Comparison of ENCODE assay signal across 15 cellular contexts in genomic region chr2:160794926-160795325, GRCh38.
DNase-seq lines count a peak whose midpoint lies in the region; ATAC-seq and TF ChIP-seq lines count a peak whose summit lies in the region.
"Had no signal": no experiment of that assay in that cellular context is flagged by ENCODE, and none has a peak within 500 bp of the region (broad histone marks: within the 10 kb centered on the region; RNA-seq: fewer than 3 reads in every experiment).

No MANE protein-coding gene starts in this region.

- no peak overlapping the region for H3K9ac ChIP-seq in mesenchymal stem cell (ENCODE audit: low read length)
- H3K9ac ChIP-seq: BLaER1 treated with 17β-estradiol and CSF1 and Interleukin-3, amounts not matched to agents 10 nM and 100 nM had no signal

- no peak overlapping the region for H3K14ac ChIP-seq in mesenchymal stem cell (ENCODE audit: low read length in 2 of 2)

- ATAC-seq in foreskin keratinocyte = no peak
- no peak for ATAC-seq in activated T-helper 17 cell treated with anti-CD3 and anti-CD28 coated beads, Interleukin-2, amount 50 U/mL, for 72 hours (replicated peaks)
- ATAC-seq: GM12878 had no signal

- no peak overlapping the region for H2BK15ac ChIP-seq in mesenchymal stem cell (ENCODE audit: low read depth, poor library complexity, severe bottlenecking)

- TF ChIP-seq CTCF in choroid plexus epithelial cell (conservative IDR thresholded peaks at IDR 0.05; ENCODE audit: low read depth, low read length) (no peak), foreskin keratinocyte (conservative IDR thresholded peaks at IDR 0.05) (no peak)

- H2AK5ac ChIP-seq in mesenchymal stem cell (ENCODE audit: low read length, severe bottlenecking) = no peak overlapping the region

- H3K4me1 ChIP-seq in mesenchymal stem cell (ENCODE audit: control insufficient read depth, insufficient read depth, low read depth, low read length) (no peaks in the 10 kb centered on the region), foreskin keratinocyte (peaks cover 5% of the 10 kb centered on the region)
- H3K4me1 ChIP-seq: BLaER1 treated with 17β-estradiol and CSF1 and Interleukin-3, amounts not matched to agents 10 nM and 100 nM had no signal

- no peaks in the 10 kb centered on the region for H3K9me3 ChIP-seq in mesenchymal stem cell (ENCODE audit: control insufficient read depth, low read length)
- H3K9me3 ChIP-seq: BLaER1 treated with 17β-estradiol and CSF1 and Interleukin-3, amounts not matched to agents 10 nM and 100 nM had no signal

- peaks cover 4% of the 10 kb centered on the region for H3K9me3 Mint-ChIP-seq in activated T-helper 17 cell treated with anti-CD3 and anti-CD28 coated beads, Interleukin-2, amount 50 U/mL, for 72 hours

- no peak overlapping the region for H3K4me2 ChIP-seq in mesenchymal stem cell (ENCODE audit: low read length, poor library complexity, severe bottlenecking)
- H3K4me2 ChIP-seq: BLaER1 treated with 17β-estradiol and CSF1 and Interleukin-3, amounts not matched to agents 10 nM and 100 nM had no signal

- H3K27me3 ChIP-seq in mesenchymal stem cell (ENCODE audit: control insufficient read depth in 1 of 2, insufficient read depth in 1 of 2, low read length in 2 of 2) = no peaks in the 10 kb centered on the region
- no peaks in the 10 kb centered on the region for H3K27me3 ChIP-seq in foreskin keratinocyte
- H3K27me3 ChIP-seq: BLaER1 treated with 17β-estradiol and CSF1 and Interleukin-3, amounts not matched to agents 10 nM and 100 nM had no signal

- DNase-seq in Kasumi-1 (lab: John Stamatoyannopoulos, UW) = peak; percentile 23 to 35
- peak; percentile 8 for DNase-seq in OCI-M1 (lab: John Stamatoyannopoulos, UW)
- peak; percentile 24 for DNase-seq in choroid plexus epithelial cell (ENCODE audit: low read depth)
- peak; percentile 22 for DNase-seq in mesenchymal stem cell
- no peak for DNase-seq in foreskin keratinocyte
- DNase-seq in 8988T = no peak
- DNase-seq: ACHN; CD4-positive, CD25-positive, alpha-beta regulatory T cell; DMS79; GOT3; H9; IMR-90 had no signal

- H3K18ac ChIP-seq in mesenchymal stem cell (ENCODE audit: low read depth in 1 of 2, low read length in 2 of 2) = peak overlapping the region in 1 of 2 experiments; percentile 21

- no peak overlapping the region for H3K4me3 Mint-ChIP-seq in activated T-helper 17 cell treated with anti-CD3 and anti-CD28 coated beads, Interleukin-2, amount 50 U/mL, for 72 hours
- H3K4me3 Mint-ChIP-seq: CD4-positive, CD25-positive, alpha-beta regulatory T cell; H9 had no signal

- H3K36me3 Mint-ChIP-seq in activated T-helper 17 cell treated with anti-CD3 and anti-CD28 coated beads, Interleukin-2, amount 50 U/mL, for 72 hours (ENCODE audit: low read depth) = no peaks in the 10 kb centered on the region
- H3K36me3 Mint-ChIP-seq: CD4-positive, CD25-positive, alpha-beta regulatory T cell had no signal

- no peak overlapping the region for H3K23ac ChIP-seq in mesenchymal stem cell (ENCODE audit: low read length in 2 of 2)

- no peaks in the 10 kb centered on the region for H3K27me3 Mint-ChIP-seq in activated T-helper 17 cell treated with anti-CD3 and anti-CD28 coated beads, Interleukin-2, amount 50 U/mL, for 72 hours

- no peak overlapping the region for H2BK12ac ChIP-seq in mesenchymal stem cell (ENCODE audit: low read length in 2 of 2)

- H2BK5ac ChIP-seq in mesenchymal stem cell (ENCODE audit: low read depth, low read length, poor library complexity, severe bottlenecking) = no peak overlapping the region

- H3K79me1 ChIP-seq in mesenchymal stem cell (replicated peaks; ENCODE audit: low read length, poor library complexity, severe bottlenecking) = no peaks in the 10 kb centered on the region

- H2BK120ac ChIP-seq in mesenchymal stem cell (ENCODE audit: low read depth, low read length) = no peak overlapping the region

- no peaks in the 10 kb centered on the region for H3K36me3 ChIP-seq in mesenchymal stem cell (ENCODE audit: control insufficient read depth in 1 of 2, insufficient read depth in 2 of 2, low read depth in 1 of 2, low read length in 2 of 2)
- H3K36me3 ChIP-seq: BLaER1 treated with 17β-estradiol and CSF1 and Interleukin-3, amounts not matched to agents 10 nM and 100 nM had no signal

- no peak overlapping the region for H3K4ac ChIP-seq in mesenchymal stem cell (ENCODE audit: low read depth in 1 of 2, low read length in 2 of 2)

- no peak overlapping the region for H3K4me3 ChIP-seq in choroid plexus epithelial cell (ENCODE audit: low read depth, low read length)
- H3K4me3 ChIP-seq in mesenchymal stem cell (ENCODE audit: insufficient read depth in 1 of 2, low read depth in 1 of 2, low read length in 2 of 2) = no peak overlapping the region
- H3K4me3 ChIP-seq: BLaER1 treated with 17β-estradiol and CSF1 and Interleukin-3, amounts not matched to agents 10 nM and 100 nM; GM12878 had no signal

- 40% methylated on average over 1 of the region's 3 CpGs for WGBS in mesenchymal stem cell

- H3K27ac Mint-ChIP-seq in activated T-helper 17 cell treated with anti-CD3 and anti-CD28 coated beads, Interleukin-2, amount 50 U/mL, for 72 hours = no peak overlapping the region
- H3K27ac Mint-ChIP-seq: CD4-positive, CD25-positive, alpha-beta regulatory T cell; H9 had no signal

- H3K4me1 Mint-ChIP-seq in activated T-helper 17 cell treated with anti-CD3 and anti-CD28 coated beads, Interleukin-2, amount 50 U/mL, for 72 hours = peaks cover 5% of the 10 kb centered on the region
- H3K4me1 Mint-ChIP-seq: CD4-positive, CD25-positive, alpha-beta regulatory T cell had no signal

- H2AFZ ChIP-seq in mesenchymal stem cell (ENCODE audit: low read depth, low read length) = no peak overlapping the region

- H3K27ac ChIP-seq in mesenchymal stem cell (ENCODE audit: low read length, poor library complexity, severe bottlenecking) (no peak overlapping the region), foreskin keratinocyte (no peak overlapping the region)
- H3K27ac ChIP-seq: BLaER1 treated with 17β-estradiol and CSF1 and Interleukin-3, amounts not matched to agents 10 nM and 100 nM had no signal

- no peak overlapping the region for H4K8ac ChIP-seq in mesenchymal stem cell (ENCODE audit: low read length)

- no peak overlapping the region for H4K91ac ChIP-seq in mesenchymal stem cell (ENCODE audit: low read length)

Comparison
In these comparisons a context has a peak if more than half of its experiments do, and no peak if none do; other contexts are left out.
1. DNase-seq: peak in Kasumi-1 (2 of 2), OCI-M1 (single experiment), choroid plexus epithelial cell (single experiment) and mesenchymal stem cell (single experiment); none in foreskin keratinocyte (0 of 2) and 8988T (single experiment).